ENCODE assay signal across 27 cellular contexts in genomic region chr5:172541764-172542120, GRCh38.
DNase-seq lines count a peak whose midpoint lies in the region; ATAC-seq and TF ChIP-seq lines count a peak whose summit lies in the region.
"Had no signal": no experiment of that assay in that cellular context is flagged by ENCODE, and none has a peak within 500 bp of the region (broad histone marks: within the 10 kb centered on the region; RNA-seq: fewer than 3 reads in every experiment).

No MANE protein-coding gene starts in this region.

- H3K4me3 ChIP-seq in esophagus muscularis mucosa (no peak overlapping the region), mesodermal cell (ENCODE audit: extremely low read depth, insufficient read depth, low read length, poor library complexity, severe bottlenecking) (no peak overlapping the region)
- H3K4me3 ChIP-seq: A549; BLaER1 treated with 17β-estradiol and CSF1 and Interleukin-3, amounts not matched to agents 10 nM and 100 nM; MG63; PC-9; SJSA1 had no signal

- H3K27me3 ChIP-seq in esophagus muscularis mucosa, result no peaks in the 10 kb centered on the region
- H3K27me3 ChIP-seq: BLaER1 treated with 17β-estradiol and CSF1 and Interleukin-3, amounts not matched to agents 10 nM and 100 nM had no signal

- no peak overlapping the region for H3K4me3 Mint-ChIP-seq in activated CD8-positive, alpha-beta memory T cell treated with anti-CD3 and anti-CD28 coated beads, Interleukin-2, amount 10 ng/mL, durations not matched to agents 7 days and 5 days
- no peak overlapping the region for H3K4me3 Mint-ChIP-seq in type B pancreatic cell
- H3K4me3 Mint-ChIP-seq: CD4-positive, alpha-beta T cell had no signal

- H3K36me3 Mint-ChIP-seq in activated CD8-positive, alpha-beta memory T cell treated with anti-CD3 and anti-CD28 coated beads, Interleukin-2, amount 10 ng/mL, durations not matched to agents 7 days and 5 days, result no peaks in the 10 kb centered on the region
- H3K36me3 Mint-ChIP-seq in type B pancreatic cell, result no peaks in the 10 kb centered on the region

- H3K27ac ChIP-seq in esophagus muscularis mucosa (replicated peaks in 1 of 4) (no peak overlapping the region), mesodermal cell (ENCODE audit: low read depth, low read length, severe bottlenecking) (peak overlapping the region; percentile 50)
- H3K27ac ChIP-seq: A549; BLaER1 treated with 17β-estradiol and CSF1 and Interleukin-3, amounts not matched to agents 10 nM and 100 nM; PC-9; SJSA1 had no signal

- TF ChIP-seq EP300 in esophagus muscularis mucosa (IDR thresholded peaks at IDR 0.05), result no peak

- H3K4me1 ChIP-seq in esophagus muscularis mucosa (peaks cover 3 to 19% (median 9%) of the 10 kb centered on the region in 4 donors), mesodermal cell (ENCODE audit: control insufficient read depth, insufficient read depth, low read length, poor library complexity, severe bottlenecking) (peaks cover 8% of the 10 kb centered on the region)
- H3K4me1 ChIP-seq: A549, SJSA1 had no signal

- H3K9me3 ChIP-seq in esophagus muscularis mucosa (peaks cover 0 to 4% (median 0%) of the 10 kb centered on the region in 4 donors), mesodermal cell (ENCODE audit: control insufficient read depth, low read length) (no peaks in the 10 kb centered on the region)

- H3K27me3 Mint-ChIP-seq in activated CD8-positive, alpha-beta memory T cell treated with anti-CD3 and anti-CD28 coated beads, Interleukin-2, amount 10 ng/mL, durations not matched to agents 7 days and 5 days, result no peaks in the 10 kb centered on the region
- H3K27me3 Mint-ChIP-seq in type B pancreatic cell, result peaks cover 14% of the 10 kb centered on the region

- H3K9me3 Mint-ChIP-seq in activated CD8-positive, alpha-beta memory T cell treated with anti-CD3 and anti-CD28 coated beads, Interleukin-2, amount 10 ng/mL, durations not matched to agents 7 days and 5 days (ENCODE audit: low read depth), result no peaks in the 10 kb centered on the region
- no peaks in the 10 kb centered on the region for H3K9me3 Mint-ChIP-seq in type B pancreatic cell

- TF ChIP-seq CTCF in esophagus muscularis mucosa (IDR thresholded peaks at IDR 0.05) (no peak), type B pancreatic cell (conservative IDR thresholded peaks at IDR 0.05) (no peak)

- peak; percentile 16 for DNase-seq in activated CD8-positive, alpha-beta memory T cell treated with anti-CD3 and anti-CD28 coated beads, Interleukin-2, amount 10 ng/mL, durations not matched to agents 7 days and 5 days
- DNase-seq in esophagus muscularis mucosa (ENCODE audit: extremely low spot score) (peak; percentile 89), type B pancreatic cell (ENCODE audit: extremely low spot score, unreplicated experiment) (peak; percentile 27), mucosa of gallbladder (ENCODE audit: low spot score) (no peak), NCI-H2171 (lab: John Stamatoyannopoulos, UW) (no peak)
- DNase-seq in activated naive CD4-positive, alpha-beta T cell treated with Interleukin-2 at 50 U/mL for 16 hours, result no peak
- no peak for DNase-seq in activated T-cell treated with anti-CD3 and anti-CD28 coated beads, Interleukin-2, amount 50 U/mL, for 1 hour
- DNase-seq: AML-193; CD4-positive, alpha-beta T cell; COR-L47; DMS53; HCEC 1CT; IMR-90; KG1; MG63; NCI-H1105 treated with DMSO at 0.1 percent for 48 hours; NCI-H146; NCI-H1930; NCI-H2107; NCI-H446 treated with DMSO at 0.1 percent for 48 hours; NCI-H526; NCI-H82; PC-9 had no signal

- CTCF ChIA-PET in activated CD8-positive, alpha-beta memory T cell treated with anti-CD3 and anti-CD28 coated beads, Interleukin-2, amount 10 ng/mL, durations not matched to agents 7 days and 5 days (lab: Charles Lee), result interaction anchor here (0.5 kb wide), 1 partner anchor 1795 kb away, joined by 3 read pairs; no protein-coding TSS in a partner anchor

- TF ChIP-seq POLR2A in esophagus muscularis mucosa (IDR thresholded peaks at IDR 0.05; ENCODE audit: low read depth), result no peak

- ATAC-seq in activated CD8-positive, alpha-beta memory T cell treated with anti-CD3 and anti-CD28 coated beads, Interleukin-2, amount 10 ng/mL, durations not matched to agents 7 days and 5 days, result no peak
- ATAC-seq: A549 had no signal

- H3K36me3 ChIP-seq in esophagus muscularis mucosa (no peaks in the 10 kb centered on the region), mesodermal cell (ENCODE audit: control insufficient read depth, insufficient read depth, low read length) (no peaks in the 10 kb centered on the region)
- H3K36me3 ChIP-seq: BLaER1 treated with 17β-estradiol and CSF1 and Interleukin-3, amounts not matched to agents 10 nM and 100 nM; MG63; SJSA1 had no signal

- WGBS in esophagus muscularis mucosa, result 87% methylated on average over 3 of the region's 3 CpGs
- WGBS in mesodermal cell (ENCODE audit: insufficient coverage in 2 of 2), 2 experiments, result 93 to 96% methylated on average over 3 of the region's 3 CpGs

- H3K27ac Mint-ChIP-seq in activated CD8-positive, alpha-beta memory T cell treated with anti-CD3 and anti-CD28 coated beads, Interleukin-2, amount 10 ng/mL, durations not matched to agents 7 days and 5 days, result no peak overlapping the region
- no peak overlapping the region for H3K27ac Mint-ChIP-seq in type B pancreatic cell
- H3K27ac Mint-ChIP-seq: CD4-positive, alpha-beta T cell had no signal

- H3K4me1 Mint-ChIP-seq in activated CD8-positive, alpha-beta memory T cell treated with anti-CD3 and anti-CD28 coated beads, Interleukin-2, amount 10 ng/mL, durations not matched to agents 7 days and 5 days, result no peaks in the 10 kb centered on the region
- peaks cover 24% of the 10 kb centered on the region for H3K4me1 Mint-ChIP-seq in type B pancreatic cell (ENCODE audit: unreplicated experiment)

- intact Hi-C loops in esophagus muscularis mucosa (cut with DNase I), result no loop called here

Comparison
In these comparisons a context has a peak if more than half of its experiments do, and no peak if none do; other contexts are left out.
1. DNase-seq: peak in activated CD8-positive, alpha-beta memory T cell treated with anti-CD3 and anti-CD28 coated beads, Interleukin-2, amount 10 ng/mL, durations not matched to agents 7 days and 5 days (single experiment), esophagus muscularis mucosa (single experiment) and type B pancreatic cell (single experiment); none in activated naive CD4-positive, alpha-beta T cell treated with Interleukin-2 at 50 U/mL for 16 hours (single experiment), mucosa of gallbladder (single experiment), NCI-H2171 (single experiment) and activated T-cell treated with anti-CD3 and anti-CD28 coated beads, Interleukin-2, amount 50 U/mL, for 1 hour (single experiment).